12 cellular contexts compared by ENCODE assay signal in the genomic region with DNA sequence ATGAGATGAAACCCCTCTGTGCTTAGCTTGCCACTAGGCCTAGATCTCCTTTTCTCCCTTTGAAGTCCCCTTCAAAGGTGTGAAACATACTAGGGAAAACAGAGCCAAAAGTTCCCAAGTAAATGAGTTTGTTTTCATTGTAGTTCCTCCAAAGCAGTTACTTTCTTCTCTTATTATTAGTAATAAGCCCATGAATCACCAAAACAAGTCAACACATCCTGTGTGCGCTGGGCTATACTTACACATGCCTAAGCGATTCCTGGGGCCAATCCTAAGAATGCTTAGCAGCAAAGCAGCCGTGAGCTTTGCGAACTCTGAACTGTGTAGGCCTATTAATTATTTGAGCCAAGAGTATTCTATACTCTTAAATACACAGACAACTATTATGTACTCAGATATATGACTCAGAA. TPM values are rescaled to one million over a fixed set of nuclear protein-coding genes. Genes with fewer than 3 reads are reported as not detected.
DNase-seq lines count a peak whose midpoint lies in the region; ATAC-seq, FAIRE-seq and TF ChIP-seq lines count a peak whose summit lies in the region.
"Had no signal": no experiment of that assay in that cellular context is flagged by ENCODE, and none has a peak within 500 bp of the region (broad histone marks: within the 10 kb centered on the region; RNA-seq: fewer than 3 reads in every experiment).

No MANE protein-coding gene starts in this region.

- in situ Hi-C loops in HepG2 (cut with HindIII; ENCODE audit: extremely low pct_ligation_motif_present, low pct_unique_long_range_greater_than_20kb) (no loop called here), mammary epithelial cell (cut with MboI; ENCODE audit: low sequenced_read_pairs in 2 of 2) (loop anchor here (10.0 to 25.0 kb wide), 4 partner anchors 318 to 1046 kb away; no protein-coding TSS in a partner anchor)

- H3K4me3 ChIP-seq in HepG2 (replicated peaks in 1 of 3; ENCODE audit: insufficient read depth in 1 of 3, low read depth in 2 of 3, low read length in 3 of 3) (no peak overlapping the region; a peak in 1 of 6 replicates), right lobe of liver (no peak overlapping the region), mammary epithelial cell (replicated peaks in 1 of 3; ENCODE audit: insufficient read depth in 1 of 3, low read depth in 2 of 3, low read length in 3 of 3) (no peak overlapping the region), left lung (no peak overlapping the region), uterus (no peak overlapping the region)
- H3K4me3 ChIP-seq: heart right ventricle had no signal

- no peak for TF ChIP-seq RAD21 in HepG2 (CRISPR knock-in tag; IDR thresholded peaks at IDR 0.05)

- DNase-seq in HepG2 (ENCODE audit: low spot score): peak; percentile 68
- DNase-seq in right lobe of liver: no peak
- peak; percentile 82 for DNase-seq in mammary epithelial cell
- DNase-seq in left lung: no peak
- no peak for DNase-seq in uterus
- DNase-seq in activated CD8-positive, alpha-beta memory T cell treated with anti-CD3 and anti-CD28 coated beads, Interleukin-2, amount 50 U/mL, for 48 hours: no peak
- no peak for DNase-seq in occipital lobe (lab: John Stamatoyannopoulos, UW)
- DNase-seq: heart right ventricle, NCI-H526, T-cell had no signal

- TF ChIP-seq POLR2A in HepG2 (IDR thresholded peaks at IDR 0.05; ENCODE audit: insufficient read depth in 1 of 2, low read depth in 2 of 2, low read length in 2 of 2): no peak
- TF ChIP-seq POLR2A in right lobe of liver (IDR thresholded peaks at IDR 0.05): no peak
- no peak for TF ChIP-seq POLR2A in uterus (IDR thresholded peaks at IDR 0.05)

- POLR2A ChIA-PET in HepG2 (lab: Yijun Ruan, JAX): interaction anchor here (1.0 to 1.5 kb wide), 5 partner anchors 8 to 218 kb away, joined by 3 to 6 read pairs (median 4); partner anchors contain the start of gene ENC1

- H3K27ac ChIP-seq in HepG2 (ENCODE audit: extremely low read length, insufficient read depth, low read length) (peak overlapping the region; percentile 37), right lobe of liver (no peak overlapping the region), mammary epithelial cell (ENCODE audit: insufficient read depth, low read depth, low read length) (peak overlapping the region; percentile 84), left lung (peak overlapping the region; percentile 52 to 84), uterus (no peak overlapping the region)

- BruUV-seq in HepG2 (replicated peaks; lab: Mats Ljungman, UMichigan) (no TSS peak), mammary epithelial cell (replicated peaks; lab: Mats Ljungman, UMichigan) (no TSS peak)

- 0 out of 2 replicates have a peak overlapping the region, but pooled peaks have one; percentile 49 for H3K4me2 ChIP-seq in HepG2 (ENCODE audit: low read depth, low read length)
- H3K4me2 ChIP-seq in mammary epithelial cell (ENCODE audit: insufficient read depth, low read depth, low read length): peak overlapping the region; percentile 29

- intact Hi-C loops in HepG2 (cut with micrococcal nuclease; ENCODE audit: unreplicated experiment): loop anchor here (5.0 kb wide), 1 partner anchor 36 kb away; no protein-coding TSS in a partner anchor
- intact Hi-C loops in right lobe of liver (cut with DNase I): no loop called here
- intact Hi-C loops in mammary epithelial cell (cut with micrococcal nuclease): loop anchor here (2.0 kb wide), 1 partner anchor 90 kb away; no protein-coding TSS in a partner anchor
- intact Hi-C loops in left lung (cut with DNase I): loop anchor here in 1 of 2 donors (10.0 kb wide), 1 partner anchor 68 kb away; no protein-coding TSS in a partner anchor
- intact Hi-C loops in uterus (cut with DNase I; ENCODE audit: low total_unique reads): no loop called here

- CTCF ChIA-PET in HepG2 (lab: Yijun Ruan, JAX; ENCODE audit: low intra/inter-chr PET ratio, low total read pairs) (no interaction called here), mammary epithelial cell (lab: Charles Lee; ENCODE audit: low non-redundant PET) (interaction anchor here (0.6 kb wide), 1 partner anchor 345 kb away, joined by 3 read pairs; no protein-coding TSS in a partner anchor)

- peak; percentile 55 for ATAC-seq in HepG2
- no peak for ATAC-seq in right lobe of liver
- ATAC-seq in left lung: no peak
- no peak for ATAC-seq in GM18907 (IDR thresholded peaks at IDR 0.05; ENCODE audit: unreplicated experiment)
- ATAC-seq: T-cell had no signal

- no peak for FAIRE-seq in HepG2 (lab: Jason Lieb, UNC)
- FAIRE-seq: H1 had no signal

- peaks cover 72% of the 10 kb centered on the region for H4K20me1 ChIP-seq in HepG2 (ENCODE audit: insufficient read depth, low read length)
- peaks cover 7% of the 10 kb centered on the region for H4K20me1 ChIP-seq in mammary epithelial cell (ENCODE audit: insufficient read depth, low read length)

- dilution Hi-C loops in mammary epithelial cell (cut with HindIII; ENCODE audit: low sequenced_read_pairs): no loop called here

- H2AFZ ChIP-seq in HepG2 (ENCODE audit: low read length) (no peak overlapping the region), mammary epithelial cell (ENCODE audit: low read depth, low read length) (no peak overlapping the region)

- peaks cover 33 to 79% of the 10 kb centered on the region in 2 experiments for H3K36me3 ChIP-seq in HepG2 (replicated peaks in 1 of 2; ENCODE audit: control insufficient read depth in 1 of 2, insufficient read depth in 2 of 2, low read length in 2 of 2)
- H3K36me3 ChIP-seq in right lobe of liver: peaks cover 0 to 30% (median 7%) of the 10 kb centered on the region in 4 donors
- peaks cover 38% of the 10 kb centered on the region for H3K36me3 ChIP-seq in mammary epithelial cell (ENCODE audit: insufficient read depth, low read length)
- H3K36me3 ChIP-seq in left lung: peaks cover 6 to 59% of the 10 kb centered on the region in 2 donors
- no peaks in the 10 kb centered on the region for H3K36me3 ChIP-seq in uterus

- WGBS in HepG2 (ENCODE audit: low lambda C conversion rate): 59% methylated on average over 4 of the region's 4 CpGs
- WGBS in right lobe of liver (ENCODE audit: insufficient coverage, low coverage, low lambda C conversion rate, missing lambda C conversion rate): 85% methylated on average over 4 of the region's 4 CpGs
- 9% methylated on average over 4 of the region's 4 CpGs for WGBS in mammary epithelial cell (ENCODE audit: low coverage, missing lambda C conversion rate)

- H3K79me2 ChIP-seq in HepG2 (ENCODE audit: insufficient read depth, low read length) (peaks cover 77% of the 10 kb centered on the region), mammary epithelial cell (ENCODE audit: insufficient read depth, low read length) (peaks cover 96% of the 10 kb centered on the region)

- TF ChIP-seq EP300 in HepG2 (IDR thresholded peaks at IDR 0.05; ENCODE audit: low read depth in 2 of 2, low read length in 2 of 2) (peak in 1 of 2 experiments; percentile 18; a peak in 1 of 4 replicates), HepG2 (CRISPR knock-in tag; IDR thresholded peaks at IDR 0.05; ENCODE audit: borderline replicate concordance) (no peak)

- H3K9ac ChIP-seq in HepG2 (ENCODE audit: insufficient read depth, low read depth, low read length): no peak overlapping the region
- H3K9ac ChIP-seq in mammary epithelial cell (ENCODE audit: insufficient read depth, low read length): peak overlapping the region; percentile 58

- H3K4me1 ChIP-seq in HepG2 (ENCODE audit: insufficient read depth, low read length) (peaks cover 99% of the 10 kb centered on the region), right lobe of liver (peaks cover 0 to 4% (median 1%) of the 10 kb centered on the region in 4 donors), mammary epithelial cell (ENCODE audit: insufficient read depth, low read length) (peaks cover 96% of the 10 kb centered on the region), left lung (peaks cover 12 to 65% of the 10 kb centered on the region in 2 donors), uterus (no peaks in the 10 kb centered on the region)

- no peaks in the 10 kb centered on the region for H3K27me3 ChIP-seq in HepG2 (ENCODE audit: control insufficient read depth in 1 of 2, insufficient read depth in 2 of 2, low read length in 2 of 2)
- no peaks in the 10 kb centered on the region for H3K27me3 ChIP-seq in right lobe of liver
- no peaks in the 10 kb centered on the region for H3K27me3 ChIP-seq in mammary epithelial cell (ENCODE audit: insufficient read depth, low read length)
- H3K27me3 ChIP-seq in left lung: no peaks in the 10 kb centered on the region
- H3K27me3 ChIP-seq in uterus: no peaks in the 10 kb centered on the region
- H3K27me3 ChIP-seq: heart right ventricle had no signal

- no peaks in the 10 kb centered on the region for H3K9me3 ChIP-seq in HepG2 (ENCODE audit: low read length)
- no peaks in the 10 kb centered on the region for H3K9me3 ChIP-seq in right lobe of liver
- no peaks in the 10 kb centered on the region for H3K9me3 ChIP-seq in mammary epithelial cell (replicated peaks; ENCODE audit: insufficient read depth, low read length)
- H3K9me3 ChIP-seq in left lung: no peaks in the 10 kb centered on the region
- H3K9me3 ChIP-seq in uterus: no peaks in the 10 kb centered on the region
- H3K9me3 ChIP-seq: heart right ventricle had no signal

- no peak for TF ChIP-seq CTCF in HepG2 (CRISPR knock-in tag; IDR thresholded peaks at IDR 0.05)
- TF ChIP-seq CTCF in right lobe of liver (IDR thresholded peaks at IDR 0.05): no peak
- TF ChIP-seq CTCF in mammary epithelial cell (conservative IDR thresholded peaks at IDR 0.05 in 1 of 2, IDR thresholded peaks at IDR 0.05 in 1 of 2; ENCODE audit: extremely low read depth in 1 of 2, insufficient read depth in 1 of 2, low read depth in 1 of 2, low read length in 2 of 2): no peak
- TF ChIP-seq CTCF in left lung (IDR thresholded peaks at IDR 0.05): no peak
- TF ChIP-seq CTCF in uterus (IDR thresholded peaks at IDR 0.05): no peak

RNA-seq across cellular contexts. Expression of gene ENC1, which starts 7.6 kb away (rescaled TPM):
- total RNA-seq in HepG2 (2016; rRNA removed; fragmentation: Illumina TruSeq; extraction: Trizol) (63.8 and 69.9 TPM in 2 replicates), right lobe of liver (1 to 10 TPM; 4.5 to 6.8 (median 5.5) TPM), mammary epithelial cell (100 to 1,000 TPM in 1 of 2 donors, 10 to 100 TPM in 1; 42.4 to 392 TPM), left lung (10 to 100 TPM; 34.6 to 51.3 TPM), uterus (10 to 100 TPM in 1 of 4 donors, 1 to 10 TPM in 2, under 1 TPM in 1; 0.59 to 75.0 (median 2.9) TPM), occipital lobe (1,378 TPM)
- 33.8 and 33.9 TPM in 2 replicates for total RNA-seq in HepG2 (2016; cell fraction: cytosol; rRNA removed; fragmentation: Illumina TruSeq; extraction: Trizol; ENCODE audit: low read depth)
- 61.8 and 63.2 TPM in 2 replicates for total RNA-seq in HepG2 (2016; cell fraction: insoluble cytoplasmic fraction; rRNA removed; fragmentation: Illumina TruSeq; extraction: Trizol)
- total RNA-seq in HepG2 (2016; cell fraction: membrane; rRNA removed; fragmentation: Illumina TruSeq; extraction: Trizol): 48.4 and 54.2 TPM in 2 replicates
- total RNA-seq in HepG2 (2016; cell fraction: nucleus; rRNA removed; fragmentation: Illumina TruSeq; extraction: Trizol): 60.3 and 63.7 TPM in 2 replicates
- polyA plus RNA-seq in HepG2 (2011; rRNA removed) (61.6 and 64.4 TPM in 2 replicates), mammary epithelial cell (41.6 TPM)
- polyA plus RNA-seq in HepG2 (2011; cell fraction: cytosol; rRNA removed): 32.3 and 55.9 TPM in 2 replicates
- 251 and 317 TPM in 2 replicates for polyA plus RNA-seq in HepG2 (2011; cell fraction: nucleus; rRNA removed)
- polyA plus RNA-seq in HepG2 (2012): 54.2 and 69.2 TPM in 2 replicates
- 2.0 and 2.4 TPM in 2 replicates for polyA plus RNA-seq in HepG2 (2016; cell fraction: cytosol; fragmentation: Illumina TruSeq; extraction: Trizol; ENCODE audit: low read depth)
- 40.2 and 43.8 TPM in 2 replicates for polyA plus RNA-seq in HepG2 (2016; cell fraction: insoluble cytoplasmic fraction; fragmentation: Illumina TruSeq; extraction: Trizol; ENCODE audit: low read depth)
- 9.1 and 9.2 TPM in 2 replicates for polyA plus RNA-seq in HepG2 (2016; cell fraction: membrane; fragmentation: Illumina TruSeq; extraction: Trizol; ENCODE audit: low read depth)
- polyA plus RNA-seq in HepG2 (2016; cell fraction: nucleus; fragmentation: Illumina TruSeq; extraction: Trizol; ENCODE audit: insufficient read depth, low read depth): 102 and 108 TPM in 2 replicates
- polyA minus RNA-seq in HepG2 (2011; rRNA and poly(A)+ RNA removed; ENCODE audit: low replicate concordance): 0.19 and 296 TPM in 2 replicates
- polyA minus RNA-seq in HepG2 (2011; cell fraction: cytosol; rRNA and poly(A)+ RNA removed): 71.8 and 103 TPM in 2 replicates
- 162 and 227 TPM in 2 replicates for polyA minus RNA-seq in HepG2 (2011; cell fraction: nucleus; rRNA and poly(A)+ RNA removed)
- polyA minus RNA-seq in mammary epithelial cell: 117 TPM

RNA-seq across cellular contexts. Expression of gene HEXB, which starts 52.1 kb away (rescaled TPM):
- total RNA-seq in HepG2 (2016; rRNA removed; fragmentation: Illumina TruSeq; extraction: Trizol) (43.7 and 100 TPM in 2 replicates), right lobe of liver (100 to 1,000 TPM in 3 of 6 experiments, 10 to 100 TPM in 3; 67.8 to 174 (median 121) TPM), mammary epithelial cell (100 to 1,000 TPM; 101 to 122 TPM), left lung (100 to 1,000 TPM; 204 to 215 TPM), uterus (100 to 1,000 TPM; 115 to 195 (median 146) TPM), occipital lobe (22.5 TPM)
- total RNA-seq in HepG2 (2016; cell fraction: cytosol; rRNA removed; fragmentation: Illumina TruSeq; extraction: Trizol; ENCODE audit: low read depth): 17.8 and 19.0 TPM in 2 replicates
- 43.7 and 98.9 TPM in 2 replicates for total RNA-seq in HepG2 (2016; cell fraction: insoluble cytoplasmic fraction; rRNA removed; fragmentation: Illumina TruSeq; extraction: Trizol)
- 29.3 and 30.7 TPM in 2 replicates for total RNA-seq in HepG2 (2016; cell fraction: membrane; rRNA removed; fragmentation: Illumina TruSeq; extraction: Trizol)
- 77.9 and 100 TPM in 2 replicates for total RNA-seq in HepG2 (2016; cell fraction: nucleus; rRNA removed; fragmentation: Illumina TruSeq; extraction: Trizol)
- polyA plus RNA-seq in HepG2 (2011; rRNA removed) (83.0 and 104 TPM in 2 replicates), mammary epithelial cell (81.6 TPM)
- polyA plus RNA-seq in HepG2 (2011; cell fraction: cytosol; rRNA removed): 53.4 and 70.9 TPM in 2 replicates
- polyA plus RNA-seq in HepG2 (2011; cell fraction: nucleus; rRNA removed): 34.2 and 37.1 TPM in 2 replicates
- 83.2 and 103 TPM in 2 replicates for polyA plus RNA-seq in HepG2 (2012)
- polyA plus RNA-seq in HepG2 (2016; cell fraction: cytosol; fragmentation: Illumina TruSeq; extraction: Trizol; ENCODE audit: low read depth): 13.9 and 17.9 TPM in 2 replicates
- 41.8 and 42.7 TPM in 2 replicates for polyA plus RNA-seq in HepG2 (2016; cell fraction: insoluble cytoplasmic fraction; fragmentation: Illumina TruSeq; extraction: Trizol; ENCODE audit: low read depth)
- 23.1 and 23.4 TPM in 2 replicates for polyA plus RNA-seq in HepG2 (2016; cell fraction: membrane; fragmentation: Illumina TruSeq; extraction: Trizol; ENCODE audit: low read depth)
- polyA plus RNA-seq in HepG2 (2016; cell fraction: nucleus; fragmentation: Illumina TruSeq; extraction: Trizol; ENCODE audit: insufficient read depth, low read depth): 116 and 128 TPM in 2 replicates
- 55.9 and 60.1 TPM in 2 replicates for polyA minus RNA-seq in HepG2 (2011; rRNA and poly(A)+ RNA removed; ENCODE audit: low replicate concordance)
- 39.4 and 45.6 TPM in 2 replicates for polyA minus RNA-seq in HepG2 (2011; cell fraction: cytosol; rRNA and poly(A)+ RNA removed)
- polyA minus RNA-seq in HepG2 (2011; cell fraction: nucleus; rRNA and poly(A)+ RNA removed): 36.4 and 36.8 TPM in 2 replicates
- polyA minus RNA-seq in mammary epithelial cell: 109 TPM

Comparison
In these comparisons a context has a peak if more than half of its experiments do, and no peak if none do; other contexts are left out.
1. DNase-seq: peak in HepG2 (single experiment) and mammary epithelial cell (single experiment); none in right lobe of liver (0 of 3), left lung (0 of 2), uterus (0 of 2), activated CD8-positive, alpha-beta memory T cell treated with anti-CD3 and anti-CD28 coated beads, Interleukin-2, amount 50 U/mL, for 48 hours (single experiment) and occipital lobe (single experiment).
2. H3K27ac ChIP-seq: peak in HepG2 (single experiment), mammary epithelial cell (single experiment) and left lung (2 of 2); none in right lobe of liver (0 of 3) and uterus (0 of 2).
3. intact Hi-C loops: an anchor here in HepG2 (5.0 kb wide) and mammary epithelial cell (2.0 kb wide); none called in right lobe of liver and uterus.